Comparison of ENCODE assay signal across 8 cellular contexts in the genomic region with DNA sequence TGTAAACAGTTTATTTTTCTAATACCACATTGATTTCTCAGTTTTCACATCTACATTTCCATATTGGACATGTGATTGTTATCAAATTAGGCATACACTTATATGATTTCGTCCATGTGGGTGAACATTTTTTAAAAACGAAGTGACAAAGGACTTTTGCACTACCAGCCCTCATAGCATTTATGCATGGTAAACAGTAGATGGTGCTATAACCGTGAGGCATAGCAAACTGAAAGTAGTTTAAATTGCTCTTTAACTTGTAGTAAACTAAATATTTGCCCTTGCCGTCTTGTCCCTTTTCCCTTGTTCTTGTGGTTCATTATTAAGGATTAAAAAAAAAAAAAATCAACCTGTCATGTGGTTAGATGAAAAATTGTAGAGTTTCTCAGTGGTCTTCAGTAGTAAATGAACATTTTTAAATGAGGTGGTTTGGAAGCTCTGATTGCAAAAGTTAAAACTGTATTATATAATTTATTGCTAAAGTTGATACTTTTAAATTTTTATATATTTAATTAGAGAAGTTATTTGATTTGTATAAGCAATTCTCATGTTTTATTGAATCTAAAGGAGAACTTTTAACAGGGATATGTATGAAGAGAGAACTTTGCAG. TPM values are rescaled to one million over a fixed set of nuclear protein-coding genes. Genes with fewer than 3 reads are reported as not detected.
A peak's percentile ranks its signal among the peaks of the same experiment; 100 is the strongest.
DNase-seq lines count a peak whose midpoint lies in the region; ATAC-seq and TF ChIP-seq lines count a peak whose summit lies in the region.

No MANE protein-coding gene starts in this region.

- H2AFZ ChIP-seq in smooth muscle cell (ENCODE audit: low read depth) = peak overlapping the region; percentile 76

- peak overlapping the region; percentile 53 for H3K4me3 ChIP-seq in smooth muscle cell

- H3K9ac ChIP-seq in smooth muscle cell (ENCODE audit: low read depth) = peak overlapping the region; percentile 70

- H3K27me3 ChIP-seq in smooth muscle cell (ENCODE audit: low read depth) = no peaks in the 10 kb centered on the region

- H3K79me2 ChIP-seq in smooth muscle cell (ENCODE audit: low read depth) = no peaks in the 10 kb centered on the region

- no peak overlapping the region for H3K27ac ChIP-seq in smooth muscle cell (ENCODE audit: low read depth)

- H3K36me3 ChIP-seq in smooth muscle cell (ENCODE audit: low read depth) = no peaks in the 10 kb centered on the region

- peak overlapping the region; percentile 86 for H3K4me2 ChIP-seq in smooth muscle cell

- peak; percentile 16 for DNase-seq in DMS153 (lab: John Stamatoyannopoulos, UW)
- DNase-seq in NCI-H446 (lab: John Stamatoyannopoulos, UW) = peak; percentile 9 to 39
- peak; percentile 68 for DNase-seq in astrocyte of the hippocampus (ENCODE audit: low read depth, low spot score)
- peak; percentile 19 for DNase-seq in hepatic stellate cell (ENCODE audit: low spot score)
- no peak for DNase-seq in smooth muscle cell (lab: John Stamatoyannopoulos, UW; ENCODE audit: unreplicated experiment)
- no peak for DNase-seq in NCI-H1417 treated with DMSO at 0.1 percent for 48 hours (lab: John Stamatoyannopoulos, UW)

- no peaks in the 10 kb centered on the region for H3F3A ChIP-seq in smooth muscle cell (ENCODE audit: low read depth)

- WGBS in smooth muscle cell (ENCODE audit: low lambda C conversion rate) = 20% methylated on average over 4 of the region's 4 CpGs

- peak; percentile 96 for ATAC-seq in GM19043 (IDR thresholded peaks at IDR 0.05; ENCODE audit: low read depth, unreplicated experiment)
- peak; percentile 90 for ATAC-seq in HG03135 (IDR thresholded peaks at IDR 0.05; ENCODE audit: unreplicated experiment)

- TF ChIP-seq CTCF in smooth muscle cell (IDR thresholded peaks at IDR 0.05; ENCODE audit: borderline replicate concordance, insufficient read depth, poor library complexity, severe bottlenecking) = peak; percentile 73

- peaks cover 4% of the 10 kb centered on the region for H3K4me1 ChIP-seq in smooth muscle cell (ENCODE audit: low read depth)

- no peaks in the 10 kb centered on the region for H3K9me3 ChIP-seq in smooth muscle cell (replicated peaks; ENCODE audit: low read depth)

- no peaks in the 10 kb centered on the region for H4K20me1 ChIP-seq in smooth muscle cell (ENCODE audit: low read depth)

RNA-seq across cellular contexts. Expression of a gene that starts 24.0 kb away (rescaled TPM):
- total RNA-seq in smooth muscle cell = 0.94 TPM in 1 of 2 replicates, not detected in the other
- 0.23 TPM in 1 of 2 replicates, not detected in the other for polyA plus RNA-seq in smooth muscle cell

RNA-seq across cellular contexts. Expression of a gene that starts 24.5 kb away (rescaled TPM):
- 8.6 and 19.1 TPM in 2 replicates for total RNA-seq in smooth muscle cell
- polyA plus RNA-seq in smooth muscle cell = 12.8 and 14.0 TPM in 2 replicates

RNA-seq across cellular contexts. Expression of a gene that starts 30.7 kb away (rescaled TPM):
- total RNA-seq in smooth muscle cell = 16.8 and 24.0 TPM in 2 replicates
- polyA plus RNA-seq in smooth muscle cell = 8.7 and 10.1 TPM in 2 replicates

RNA-seq across cellular contexts. Expression of a gene that starts 58.3 kb away (rescaled TPM):
- 2.8 and 14.5 TPM in 2 replicates for total RNA-seq in smooth muscle cell
- 1.7 and 3.0 TPM in 2 replicates for polyA plus RNA-seq in smooth muscle cell

RNA-seq across cellular contexts. Expression of a gene that starts 58.5 kb away (rescaled TPM):
- 8.3 TPM in 2 replicates for total RNA-seq in smooth muscle cell
- 5.3 and 7.3 TPM in 2 replicates for polyA plus RNA-seq in smooth muscle cell

Comparison
In these comparisons a context has a peak if more than half of its experiments do, and no peak if none do; other contexts are left out.
1. DNase-seq: peak in DMS153 (single experiment), NCI-H446 (2 of 2), astrocyte of the hippocampus (single experiment) and hepatic stellate cell (single experiment); none in smooth muscle cell (single experiment) and NCI-H1417 treated with DMSO at 0.1 percent for 48 hours (single experiment).